ENCODE assay signal across 1 cellular context in the genomic region with DNA sequence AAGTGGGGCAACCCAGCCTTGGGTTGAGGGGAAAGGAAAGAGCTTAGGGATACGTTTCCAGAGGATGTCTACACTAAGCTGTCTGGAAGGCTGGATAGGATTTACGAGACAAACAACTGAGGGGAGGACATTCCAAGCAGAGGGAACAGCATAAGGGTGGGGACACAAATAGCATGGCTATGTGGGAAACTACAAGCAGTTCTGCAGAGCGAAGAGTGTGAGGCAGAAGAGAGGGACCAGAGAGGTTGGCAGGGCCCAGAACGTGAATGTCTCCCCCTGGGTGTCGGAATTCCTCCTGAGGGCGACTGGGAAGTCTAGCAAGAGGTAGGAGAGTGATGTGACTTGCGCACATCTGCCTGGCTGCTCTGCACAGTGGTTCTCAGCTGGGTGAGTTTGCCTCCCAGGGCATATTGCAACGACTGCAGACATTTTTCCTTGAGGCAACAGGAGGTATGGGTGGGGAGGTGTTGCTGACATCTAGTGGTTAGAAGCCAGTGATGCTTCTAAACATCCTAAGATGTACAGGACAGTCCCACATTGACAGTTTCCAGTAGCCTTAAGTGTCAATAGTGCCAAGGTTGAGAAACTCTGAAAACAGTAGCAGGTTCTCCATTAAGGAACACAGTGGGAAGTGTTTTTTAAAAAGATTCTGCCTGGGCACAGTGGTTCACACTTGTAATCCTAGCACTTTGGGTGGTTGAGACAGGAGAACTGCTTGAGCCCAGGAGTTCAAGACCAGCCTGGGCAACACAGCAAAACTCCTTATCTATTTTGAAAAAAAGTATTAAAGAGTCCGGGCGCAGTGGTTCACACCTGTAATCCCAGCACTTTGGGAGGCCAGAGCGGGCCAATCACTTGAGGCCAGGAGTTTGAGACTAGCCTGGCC.
TF ChIP-seq lines count a peak whose summit lies in the region.

No MANE protein-coding gene starts in this region.

TF ChIP-seq in HEK293, 187 proteins besides CTCF, POLR2A, EP300 and RAD21 (continued from another document and continues in another):
- TF ChIP-seq PRDM10 (tag by site-specific recombination; IDR thresholded peaks at IDR 0.05): no peak
- TF ChIP-seq, protein P1, sequence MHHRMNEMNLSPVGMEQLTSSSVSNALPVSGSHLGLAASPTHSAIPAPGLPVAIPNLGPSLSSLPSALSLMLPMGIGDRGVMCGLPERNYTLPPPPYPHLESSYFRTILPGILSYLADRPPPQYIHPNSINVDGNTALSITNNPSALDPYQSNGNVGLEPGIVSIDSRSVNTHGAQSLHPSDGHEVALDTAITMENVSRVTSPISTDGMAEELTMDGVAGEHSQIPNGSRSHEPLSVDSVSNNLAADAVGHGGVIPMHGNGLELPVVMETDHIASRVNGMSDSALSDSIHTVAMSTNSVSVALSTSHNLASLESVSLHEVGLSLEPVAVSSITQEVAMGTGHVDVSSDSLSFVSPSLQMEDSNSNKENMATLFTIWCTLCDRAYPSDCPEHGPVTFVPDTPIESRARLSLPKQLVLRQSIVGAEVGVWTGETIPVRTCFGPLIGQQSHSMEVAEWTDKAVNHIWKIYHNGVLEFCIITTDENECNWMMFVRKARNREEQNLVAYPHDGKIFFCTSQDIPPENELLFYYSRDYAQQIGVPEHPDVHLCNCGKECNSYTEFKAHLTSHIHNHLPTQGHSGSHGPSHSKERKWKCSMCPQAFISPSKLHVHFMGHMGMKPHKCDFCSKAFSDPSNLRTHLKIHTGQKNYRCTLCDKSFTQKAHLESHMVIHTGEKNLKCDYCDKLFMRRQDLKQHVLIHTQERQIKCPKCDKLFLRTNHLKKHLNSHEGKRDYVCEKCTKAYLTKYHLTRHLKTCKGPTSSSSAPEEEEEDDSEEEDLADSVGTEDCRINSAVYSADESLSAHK (tag by site-specific recombination; IDR thresholded peaks at IDR 0.05): peak; percentile 76
- peak; percentile 98 for TF ChIP-seq SCRT2 (tag by site-specific recombination; IDR thresholded peaks at IDR 0.05)
- TF ChIP-seq HOXD13 (CRISPR knock-in tag; IDR thresholded peaks at IDR 0.05; ENCODE audit: borderline replicate concordance): no peak
- no peak for TF ChIP-seq ZNF280C (tag by site-specific recombination; IDR thresholded peaks at IDR 0.05)
- no peak for TF ChIP-seq SP7 (tag by site-specific recombination; IDR thresholded peaks at IDR 0.05)
- no peak for TF ChIP-seq ZNF626 (tag by site-specific recombination; IDR thresholded peaks at IDR 0.05)
- no peak for TF ChIP-seq ZNF138 (tag by site-specific recombination; IDR thresholded peaks at IDR 0.05; ENCODE audit: borderline replicate concordance)
- peak; percentile 84 for TF ChIP-seq ZNF654 (tag by site-specific recombination; IDR thresholded peaks at IDR 0.05; ENCODE audit: low read depth)
- no peak for TF ChIP-seq ZNF792 (tag by site-specific recombination; IDR thresholded peaks at IDR 0.05)
- peak; percentile 39; the same call in 1 of the 2 replicates for TF ChIP-seq ZIC2 (tag by site-specific recombination; IDR thresholded peaks at IDR 0.05)
- no peak for TF ChIP-seq ZBTB1 (tag by site-specific recombination; IDR thresholded peaks at IDR 0.05)
- no peak for TF ChIP-seq ZEB2 (tag by site-specific recombination; IDR thresholded peaks at IDR 0.05)
- TF ChIP-seq SALL2 (tag by site-specific recombination; IDR thresholded peaks at IDR 0.05; ENCODE audit: borderline replicate concordance): no peak
- TF ChIP-seq ZNF169 (tag by site-specific recombination; IDR thresholded peaks at IDR 0.05): no peak
- TF ChIP-seq ZNF341 (tag by site-specific recombination; IDR thresholded peaks at IDR 0.05; ENCODE audit: low read depth): peak; percentile 66
- no peak for TF ChIP-seq ZNF791 (tag by site-specific recombination; IDR thresholded peaks at IDR 0.05)
- TF ChIP-seq GLIS1 (tag by site-specific recombination; IDR thresholded peaks at IDR 0.05): peak; percentile 73
- no peak for TF ChIP-seq ZBTB7A (tag by site-specific recombination; IDR thresholded peaks at IDR 0.05; ENCODE audit: low read depth)
- no peak for TF ChIP-seq HOXA7 (CRISPR knock-in tag; IDR thresholded peaks at IDR 0.05; ENCODE audit: borderline replicate concordance)
- TF ChIP-seq SP2 (tag by site-specific recombination; IDR thresholded peaks at IDR 0.05): no peak
- TF ChIP-seq ZNF555 (tag by site-specific recombination; conservative IDR thresholded peaks at IDR 0.05): no peak
- no peak for TF ChIP-seq ZNF37A (tag by site-specific recombination; IDR thresholded peaks at IDR 0.05)
- TF ChIP-seq KLF10 (tag by site-specific recombination; IDR thresholded peaks at IDR 0.05): no peak
- TF ChIP-seq, protein P2, sequence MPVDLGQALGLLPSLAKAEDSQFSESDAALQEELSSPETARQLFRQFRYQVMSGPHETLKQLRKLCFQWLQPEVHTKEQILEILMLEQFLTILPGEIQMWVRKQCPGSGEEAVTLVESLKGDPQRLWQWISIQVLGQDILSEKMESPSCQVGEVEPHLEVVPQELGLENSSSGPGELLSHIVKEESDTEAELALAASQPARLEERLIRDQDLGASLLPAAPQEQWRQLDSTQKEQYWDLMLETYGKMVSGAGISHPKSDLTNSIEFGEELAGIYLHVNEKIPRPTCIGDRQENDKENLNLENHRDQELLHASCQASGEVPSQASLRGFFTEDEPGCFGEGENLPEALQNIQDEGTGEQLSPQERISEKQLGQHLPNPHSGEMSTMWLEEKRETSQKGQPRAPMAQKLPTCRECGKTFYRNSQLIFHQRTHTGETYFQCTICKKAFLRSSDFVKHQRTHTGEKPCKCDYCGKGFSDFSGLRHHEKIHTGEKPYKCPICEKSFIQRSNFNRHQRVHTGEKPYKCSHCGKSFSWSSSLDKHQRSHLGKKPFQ (tag by site-specific recombination; IDR thresholded peaks at IDR 0.05): no peak
- TF ChIP-seq, protein P3, sequence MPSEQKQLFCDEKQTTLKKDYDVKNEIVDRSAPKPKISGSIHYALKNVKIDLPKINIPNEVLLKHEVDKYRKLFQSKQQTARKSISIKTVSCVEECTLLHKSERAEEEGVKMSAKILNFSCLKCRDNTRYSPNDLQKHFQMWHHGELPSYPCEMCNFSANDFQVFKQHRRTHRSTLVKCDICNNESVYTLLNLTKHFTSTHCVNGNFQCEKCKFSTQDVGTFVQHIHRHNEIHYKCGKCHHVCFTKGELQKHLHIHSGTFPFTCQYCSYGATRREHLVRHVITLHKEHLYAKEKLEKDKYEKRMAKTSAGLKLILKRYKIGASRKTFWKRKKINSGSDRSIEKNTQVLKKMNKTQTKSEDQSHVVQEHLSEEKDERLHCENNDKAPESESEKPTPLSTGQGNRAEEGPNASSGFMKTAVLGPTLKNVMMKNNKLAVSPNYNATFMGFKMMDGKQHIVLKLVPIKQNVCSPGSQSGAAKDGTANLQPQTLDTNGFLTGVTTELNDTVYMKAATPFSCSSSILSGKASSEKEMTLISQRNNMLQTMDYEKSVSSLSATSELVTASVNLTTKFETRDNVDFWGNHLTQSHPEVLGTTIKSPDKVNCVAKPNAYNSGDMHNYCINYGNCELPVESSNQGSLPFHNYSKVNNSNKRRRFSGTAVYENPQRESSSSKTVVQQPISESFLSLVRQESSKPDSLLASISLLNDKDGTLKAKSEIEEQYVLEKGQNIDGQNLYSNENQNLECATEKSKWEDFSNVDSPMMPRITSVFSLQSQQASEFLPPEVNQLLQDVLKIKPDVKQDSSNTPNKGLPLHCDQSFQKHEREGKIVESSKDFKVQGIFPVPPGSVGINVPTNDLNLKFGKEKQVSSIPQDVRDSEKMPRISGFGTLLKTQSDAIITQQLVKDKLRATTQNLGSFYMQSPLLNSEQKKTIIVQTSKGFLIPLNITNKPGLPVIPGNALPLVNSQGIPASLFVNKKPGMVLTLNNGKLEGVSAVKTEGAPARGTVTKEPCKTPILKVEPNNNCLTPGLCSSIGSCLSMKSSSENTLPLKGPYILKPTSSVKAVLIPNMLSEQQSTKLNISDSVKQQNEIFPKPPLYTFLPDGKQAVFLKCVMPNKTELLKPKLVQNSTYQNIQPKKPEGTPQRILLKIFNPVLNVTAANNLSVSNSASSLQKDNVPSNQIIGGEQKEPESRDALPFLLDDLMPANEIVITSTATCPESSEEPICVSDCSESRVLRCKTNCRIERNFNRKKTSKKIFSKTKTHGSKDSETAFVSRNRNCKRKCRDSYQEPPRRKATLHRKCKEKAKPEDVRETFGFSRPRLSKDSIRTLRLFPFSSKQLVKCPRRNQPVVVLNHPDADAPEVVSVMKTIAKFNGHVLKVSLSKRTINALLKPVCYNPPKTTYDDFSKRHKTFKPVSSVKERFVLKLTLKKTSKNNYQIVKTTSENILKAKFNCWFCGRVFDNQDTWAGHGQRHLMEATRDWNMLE (tag by site-specific recombination; conservative IDR thresholded peaks at IDR 0.05; ENCODE audit: low read depth): no peak
- no peak; the same call in 1 of the 2 replicates for TF ChIP-seq ZNF660 (tag by site-specific recombination; IDR thresholded peaks at IDR 0.05)
- no peak for TF ChIP-seq ZSCAN23 (tag by site-specific recombination; IDR thresholded peaks at IDR 0.05)
- TF ChIP-seq ZNF530 (tag by site-specific recombination; IDR thresholded peaks at IDR 0.05; ENCODE audit: low read depth): no peak
- TF ChIP-seq ZNF600 (tag by site-specific recombination; IDR thresholded peaks at IDR 0.05): peak; percentile 35; the same call in 1 of the 2 replicates
- no peak for TF ChIP-seq ZNF335 (tag by site-specific recombination; conservative IDR thresholded peaks at IDR 0.05)
- TF ChIP-seq ZNF239 (tag by site-specific recombination; IDR thresholded peaks at IDR 0.05): no peak
- TF ChIP-seq ZNF132 (tag by site-specific recombination; IDR thresholded peaks at IDR 0.05; ENCODE audit: borderline replicate concordance): no peak
- TF ChIP-seq ZBTB44 (tag by site-specific recombination; IDR thresholded peaks at IDR 0.05): peak; percentile 80; the same call in 1 of the 2 replicates
- TF ChIP-seq WT1 (tag by site-specific recombination; IDR thresholded peaks at IDR 0.05): no peak
- no peak for TF ChIP-seq ZNF292 (tag by site-specific recombination; IDR thresholded peaks at IDR 0.05; ENCODE audit: borderline replicate concordance, low read depth)
- TF ChIP-seq ZBTB6 (tag by site-specific recombination; IDR thresholded peaks at IDR 0.05): no peak
- no peak for TF ChIP-seq EGR2 (tag by site-specific recombination; IDR thresholded peaks at IDR 0.05; ENCODE audit: low read depth)
